ENCODE assay signal across 8 cellular contexts in genomic region chr5:150783422-150783928, GRCh38. TPM values are rescaled to one million over a fixed set of nuclear protein-coding genes. Genes with fewer than 3 reads are reported as not detected.
DNase-seq lines count a peak whose midpoint lies in the region; FAIRE-seq and TF ChIP-seq lines count a peak whose summit lies in the region.

No MANE protein-coding gene starts in this region.

- peaks cover 28 to 86% (median 64%) of the 10 kb centered on the region in 4 donors for H3K4me1 ChIP-seq in stomach

- FAIRE-seq in H54 (lab: Jason Lieb, UNC) = no peak

- 1 to 3% (median 3%) methylated on average over 7 of the region's 7 CpGs for WGBS in stomach, 5 donors

- CTCF ChIA-PET in HEK293T (lab: Yijun Ruan, JAX) = interaction anchor here (0.6 to 0.9 kb wide), 3 partner anchors 17 to 222 kb away, joined by 3 to 4 read pairs (median 4); partner anchors contain the start of gene DCTN4

- H3K27ac ChIP-seq in coronary artery (peak overlapping the region; percentile 89 to 95), stomach (peak overlapping the region; percentile 66 to 95 (median 93))

- H3K9me3 ChIP-seq in stomach = no peaks in the 10 kb centered on the region

- POLR2A ChIA-PET in HEK293T (lab: Yijun Ruan, JAX) = interaction anchor here (0.7 to 1.6 kb wide), 2 partner anchors 25 to 83 kb away, joined by 3 to 7 read pairs; partner anchors contain the start of genes DCTN4 and RBM22

- intact Hi-C loops in stomach (cut with DNase I; ENCODE audit: low total_unique reads) = no loop called here

- H3K4me3 ChIP-seq in GM06990 (replicated peaks; ENCODE audit: low read depth, low read length) (no peak overlapping the region), coronary artery (peak overlapping the region; percentile 86), stomach (peak overlapping the region in 2 of 4 donors; percentile 10 to 17)

- TF ChIP-seq EP300 in stomach (IDR thresholded peaks at IDR 0.05) = no peak

- H3K27me3 ChIP-seq in GM06990 (replicated peaks; ENCODE audit: control insufficient read depth, insufficient read depth, low read length) = no peaks in the 10 kb centered on the region
- no peaks in the 10 kb centered on the region for H3K27me3 ChIP-seq in stomach

- TF ChIP-seq POLR2A in stomach (IDR thresholded peaks at IDR 0.05) (no peak), H54 (IDR thresholded peaks at IDR 0.05; ENCODE audit: low read depth, low read length) (no peak)

- TF ChIP-seq CTCF in GM06990 (IDR thresholded peaks at IDR 0.05; ENCODE audit: insufficient read depth, low read length, poor library complexity, severe bottlenecking) (no peak), coronary artery (IDR thresholded peaks at IDR 0.05) (no peak), stomach (IDR thresholded peaks at IDR 0.05) (no peak)

- no peaks in the 10 kb centered on the region for H3K36me3 ChIP-seq in GM06990 (ENCODE audit: control insufficient read depth, insufficient read depth, low read length)
- no peaks in the 10 kb centered on the region for H3K36me3 ChIP-seq in stomach

- DNase-seq in GM06990 (ENCODE audit: extremely low read depth, insufficient read length) = peak; percentile 55
- DNase-seq in HEK293T (ENCODE audit: extremely low spot score) = peak; percentile 34
- DNase-seq in NCI-H1417 (lab: John Stamatoyannopoulos, UW) = peak in 2 of 3 experiments; percentile 63 to 87
- DNase-seq in activated CD4-positive, CD25-positive, alpha-beta regulatory T cell treated with anti-CD3 and anti-CD28 coated beads, Interleukin-2, amount 50 U/mL, for 72 hours = peak; percentile 38
- no peak for DNase-seq in coronary artery (ENCODE audit: low spot score)
- DNase-seq in midbrain (lab: John Stamatoyannopoulos, UW) = peak; percentile 42
- DNase-seq in stomach = peak; percentile 54
- no peak for DNase-seq in H54 (ENCODE audit: insufficient read length, low spot score)

TF ChIP-seq in HEK293T, 16 proteins besides CTCF, POLR2A, EP300 and RAD21:
- TF ChIP-seq SP1 (IDR thresholded peaks at IDR 0.05) (no peak), L3MBTL2 (conservative IDR thresholded peaks at IDR 0.05) (no peak), ELF4 (IDR thresholded peaks at IDR 0.05) (no peak), BHLHE40 (IDR thresholded peaks at IDR 0.05; ENCODE audit: borderline replicate concordance) (no peak), LEF1 (IDR thresholded peaks at IDR 0.05; ENCODE audit: borderline replicate concordance) (no peak), FOXA1 (IDR thresholded peaks at IDR 0.05) (no peak), CTBP1 (IDR thresholded peaks at IDR 0.05; ENCODE audit: borderline replicate concordance) (no peak), ZNF384 (IDR thresholded peaks at IDR 0.05) (no peak), PKNOX1 (IDR thresholded peaks at IDR 0.05) (no peak), TARDBP (IDR thresholded peaks at IDR 0.05) (no peak), SUZ12 (IDR thresholded peaks at IDR 0.05) (no peak), NFRKB (IDR thresholded peaks at IDR 0.05) (no peak), HDGF (IDR thresholded peaks at IDR 0.05; ENCODE audit: borderline replicate concordance) (no peak)

RNA-seq across cellular contexts. Expression of gene SMIM3, which starts 4.9 kb away (rescaled TPM):
- total RNA-seq in stomach = 10 to 100 TPM in 4 of 5 donors, 1 to 10 TPM in 1; 9.9 to 63.8 (median 24.2) TPM
- 10 to 100 TPM; 15.8 to 47.5 (median 46.9) TPM for polyA plus RNA-seq in stomach

RNA-seq across cellular contexts. Expression of gene DCTN4, which starts 24.7 kb away (rescaled TPM):
- total RNA-seq in stomach = 100 to 1,000 TPM in 1 of 5 donors, 10 to 100 TPM in 4; 27.7 to 113 (median 54.7) TPM
- polyA plus RNA-seq in stomach = 10 to 100 TPM; 16.1 to 30.7 (median 18.1) TPM

Comparison
In these comparisons a context has a peak if more than half of its experiments do, and no peak if none do; other contexts are left out.
1. DNase-seq: peak in GM06990 (single experiment), HEK293T (single experiment), NCI-H1417 (2 of 3), activated CD4-positive, CD25-positive, alpha-beta regulatory T cell treated with anti-CD3 and anti-CD28 coated beads, Interleukin-2, amount 50 U/mL, for 72 hours (single experiment), midbrain (single experiment) and stomach (single experiment); none in coronary artery (single experiment) and H54 (single experiment).